ENCODE assay signal across 7 cellular contexts in the genomic region with DNA sequence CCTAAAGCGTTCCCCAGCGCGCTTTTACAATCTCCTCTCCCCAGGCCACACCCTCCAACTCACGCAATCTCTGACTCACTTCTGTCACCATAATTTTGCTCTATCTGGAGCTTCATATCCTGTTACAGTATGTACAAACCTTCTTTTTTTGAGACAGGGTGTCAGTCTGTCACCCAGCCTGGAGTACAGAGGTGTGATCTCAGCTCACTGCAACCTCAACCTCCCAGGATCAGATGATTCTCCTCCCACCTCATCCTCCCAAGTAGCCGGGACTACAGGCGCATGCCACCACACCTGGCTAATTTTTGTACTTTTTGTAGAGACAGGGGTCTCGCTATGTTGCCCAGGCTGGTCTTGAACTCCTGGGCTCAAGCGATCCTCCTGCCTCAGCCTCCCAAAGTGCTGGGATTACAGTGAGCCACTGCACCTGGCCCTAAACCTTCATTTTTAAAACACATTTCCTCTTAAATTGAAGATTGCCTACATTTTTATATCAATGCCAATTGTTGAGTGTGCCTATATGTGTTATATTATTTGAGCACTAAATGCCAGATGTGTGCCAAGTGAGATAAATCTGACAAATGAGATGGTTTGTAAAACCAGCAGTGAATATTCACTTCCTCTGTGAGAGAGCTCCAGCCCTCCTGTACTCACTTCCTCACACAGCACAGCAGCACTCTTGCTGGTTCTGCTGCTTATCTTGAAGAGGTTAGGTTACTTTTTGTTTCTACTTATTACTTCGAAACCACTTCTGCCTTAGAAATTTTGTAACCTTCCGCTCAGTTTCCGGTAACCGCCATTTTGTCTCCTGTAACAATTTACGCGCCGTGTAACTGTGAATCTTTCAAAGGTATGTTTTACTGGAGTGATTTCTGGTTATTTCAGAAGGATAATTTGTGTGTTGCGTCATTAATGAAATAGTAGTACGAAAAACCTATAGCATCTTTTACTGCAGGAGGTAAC.
DNase-seq lines count a peak whose midpoint lies in the region; ATAC-seq and TF ChIP-seq lines count a peak whose summit lies in the region.

No MANE protein-coding gene starts in this region.

- peak; percentile 51 for TF ChIP-seq POLR2A in erythroblast (IDR thresholded peaks at IDR 0.05; ENCODE audit: low read length)

- DNase-seq in activated CD4-positive, CD25-positive, alpha-beta regulatory T cell (lab: John Stamatoyannopoulos, UW): peak; percentile 18 to 40 (median 30)
- DNase-seq in erythroblast (lab: John Stamatoyannopoulos, UW): peak; percentile 86 to 91
- DNase-seq in stimulated activated CD8-positive, alpha-beta memory T cell treated with anti-CD3 and anti-CD28 coated beads, Interleukin-15, amount 100 ng/mL, for 4 hours (ENCODE audit: low read depth in 2 of 2): peak; percentile 34 to 54
- DNase-seq in DMS114 treated with DMSO at 0.1 percent for 48 hours (lab: John Stamatoyannopoulos, UW; ENCODE audit: unreplicated experiment): no peak
- no peak for DNase-seq in NCI-H1092 treated with DMSO at 0.1 percent for 48 hours (lab: John Stamatoyannopoulos, UW)

- ATAC-seq in GM19351 (IDR thresholded peaks at IDR 0.05; ENCODE audit: unreplicated experiment) (peak; percentile 97), HG03342 (IDR thresholded peaks at IDR 0.05; ENCODE audit: unreplicated experiment) (peak; percentile 98)

Comparison
In these comparisons a context has a peak if more than half of its experiments do, and no peak if none do; other contexts are left out.
1. DNase-seq: peak in activated CD4-positive, CD25-positive, alpha-beta regulatory T cell (4 of 4), erythroblast (2 of 2) and stimulated activated CD8-positive, alpha-beta memory T cell treated with anti-CD3 and anti-CD28 coated beads, Interleukin-15, amount 100 ng/mL, for 4 hours (2 of 2); none in DMS114 treated with DMSO at 0.1 percent for 48 hours (single experiment) and NCI-H1092 treated with DMSO at 0.1 percent for 48 hours (single experiment).